In genomic region chr4:168708108-168708507, GRCh38 we compare ENCODE assay signal across 19 cellular contexts.
"Had no signal": no experiment of that assay in that cellular context is flagged by ENCODE, and none has a peak within 500 bp of the region (broad histone marks: within the 10 kb centered on the region; RNA-seq: fewer than 3 reads in every experiment).

No MANE protein-coding gene starts in this region.

- H3K27me3 ChIP-seq: ascending aorta, hepatocyte, tibial artery, uterus had no signal

- H3K4me3 ChIP-seq: ascending aorta, hepatocyte, lower lobe of right lung, tibial artery, uterus had no signal

- H3K27ac ChIP-seq: ascending aorta, hepatocyte, lower lobe of right lung, tibial artery had no signal

- ATAC-seq: activated CD4-positive, CD25-positive, alpha-beta regulatory T cell treated with anti-CD3 and anti-CD28 coated beads, Interleukin-2, amount 50 U/mL, for 24 hours; activated T-cell treated with anti-CD3 and anti-CD28 coated beads, Interleukin-2, amount 50 U/mL, for 4 hours; effector memory CD8-positive, alpha-beta T cell; left colon; lower lobe of right lung; stimulated activated naive CD8-positive, alpha-beta T cell treated with anti-CD3 and anti-CD28 coated beads, Interleukin-15, Interleukin-2, amounts not matched to agents 100 U/mL and 50 U/mL, for 24 hours had no signal

- H3K9me3 ChIP-seq: ascending aorta, lower lobe of right lung, tibial artery, uterus had no signal

- H2AFZ ChIP-seq: hepatocyte had no signal

- H3K36me3 ChIP-seq: ascending aorta, lower lobe of right lung, tibial artery had no signal

- H3K4me2 ChIP-seq: hepatocyte had no signal

- H3K79me2 ChIP-seq: hepatocyte had no signal

- DNase-seq: activated CD4-positive, alpha-beta T cell treated with anti-CD3 and anti-CD28 coated beads, Interleukin-2, amount 10 ng/mL, durations not matched to agents 7 days and 5 days; activated CD8-positive, alpha-beta memory T cell treated with anti-CD3 and anti-CD28 coated beads, Interleukin-2, amount 50 U/mL, for 4 hours; activated effector memory CD4-positive, alpha-beta T cell treated with Interleukin-2 at 50 U/mL for 16 hours; activated naive CD4-positive, alpha-beta T cell treated with anti-CD3 and anti-CD28 coated beads, Interleukin-2, amount 10 ng/mL, durations not matched to agents 7 days and 5 days; activated T-cell treated with anti-CD3 and anti-CD28 coated beads, Interleukin-2, amount 50 U/mL, for 4 hours; effector memory CD8-positive, alpha-beta T cell; foreskin fibroblast; left colon; lower lobe of right lung; occipital lobe; posterior cingulate gyrus; retina; stimulated activated naive CD8-positive, alpha-beta T cell treated with anti-CD3 and anti-CD28 coated beads, Interleukin-15, Interleukin-2, amounts not matched to agents 100 U/mL and 50 U/mL, for 24 hours; substantia nigra; tibial artery; uterus had no signal
